1 cellular context compared by ENCODE assay signal in the genomic region with DNA sequence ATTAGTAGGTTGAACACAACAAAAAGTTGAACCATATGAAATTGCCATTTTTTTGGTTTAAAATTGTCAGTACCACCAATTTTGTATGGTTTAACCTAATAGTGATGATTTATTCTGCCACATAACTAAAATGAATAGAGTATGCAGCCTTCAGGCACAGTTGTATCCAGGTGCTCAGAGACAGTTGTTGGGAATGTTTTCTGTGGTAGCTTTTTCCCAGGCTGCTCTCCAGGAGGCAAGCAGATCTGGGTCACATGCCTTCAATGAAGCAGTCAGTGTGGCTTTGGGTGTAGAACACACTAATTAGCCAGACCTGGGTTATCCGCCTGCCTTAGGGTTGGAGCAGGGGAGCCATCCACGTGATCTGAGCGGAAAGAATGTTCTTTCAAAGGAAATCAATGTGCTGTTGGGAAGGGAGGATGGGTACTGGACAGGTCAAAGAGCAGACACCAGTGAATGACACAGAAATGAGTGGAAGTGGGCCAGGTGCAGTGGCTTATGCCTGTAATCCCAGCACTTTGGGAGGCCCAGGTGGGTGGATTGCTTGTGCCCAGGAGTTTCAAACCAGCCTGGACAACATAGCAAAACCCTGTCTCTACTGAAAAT.
TF ChIP-seq lines count a peak whose summit lies in the region.

No MANE protein-coding gene starts in this region.

TF ChIP-seq in liver, 16 proteins besides CTCF, POLR2A, EP300 and RAD21 (continued from another document):
- TF ChIP-seq, protein P1, sequence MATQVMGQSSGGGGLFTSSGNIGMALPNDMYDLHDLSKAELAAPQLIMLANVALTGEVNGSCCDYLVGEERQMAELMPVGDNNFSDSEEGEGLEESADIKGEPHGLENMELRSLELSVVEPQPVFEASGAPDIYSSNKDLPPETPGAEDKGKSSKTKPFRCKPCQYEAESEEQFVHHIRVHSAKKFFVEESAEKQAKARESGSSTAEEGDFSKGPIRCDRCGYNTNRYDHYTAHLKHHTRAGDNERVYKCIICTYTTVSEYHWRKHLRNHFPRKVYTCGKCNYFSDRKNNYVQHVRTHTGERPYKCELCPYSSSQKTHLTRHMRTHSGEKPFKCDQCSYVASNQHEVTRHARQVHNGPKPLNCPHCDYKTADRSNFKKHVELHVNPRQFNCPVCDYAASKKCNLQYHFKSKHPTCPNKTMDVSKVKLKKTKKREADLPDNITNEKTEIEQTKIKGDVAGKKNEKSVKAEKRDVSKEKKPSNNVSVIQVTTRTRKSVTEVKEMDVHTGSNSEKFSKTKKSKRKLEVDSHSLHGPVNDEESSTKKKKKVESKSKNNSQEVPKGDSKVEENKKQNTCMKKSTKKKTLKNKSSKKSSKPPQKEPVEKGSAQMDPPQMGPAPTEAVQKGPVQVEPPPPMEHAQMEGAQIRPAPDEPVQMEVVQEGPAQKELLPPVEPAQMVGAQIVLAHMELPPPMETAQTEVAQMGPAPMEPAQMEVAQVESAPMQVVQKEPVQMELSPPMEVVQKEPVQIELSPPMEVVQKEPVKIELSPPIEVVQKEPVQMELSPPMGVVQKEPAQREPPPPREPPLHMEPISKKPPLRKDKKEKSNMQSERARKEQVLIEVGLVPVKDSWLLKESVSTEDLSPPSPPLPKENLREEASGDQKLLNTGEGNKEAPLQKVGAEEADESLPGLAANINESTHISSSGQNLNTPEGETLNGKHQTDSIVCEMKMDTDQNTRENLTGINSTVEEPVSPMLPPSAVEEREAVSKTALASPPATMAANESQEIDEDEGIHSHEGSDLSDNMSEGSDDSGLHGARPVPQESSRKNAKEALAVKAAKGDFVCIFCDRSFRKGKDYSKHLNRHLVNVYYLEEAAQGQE (IDR thresholded peaks at IDR 0.05) = peak; percentile 87
- TF ChIP-seq EGR1 (IDR thresholded peaks at IDR 0.05; ENCODE audit: low read depth in 2 of 2) = peak; percentile 62 to 87
- TF ChIP-seq JUND (IDR thresholded peaks at IDR 0.05) = peak; percentile 73 to 88
- peak; percentile 82 for TF ChIP-seq YY1 (IDR thresholded peaks at IDR 0.05)
- peak; percentile 93 to 99 for TF ChIP-seq RXRA (IDR thresholded peaks at IDR 0.05)
- TF ChIP-seq HNF4G (IDR thresholded peaks at IDR 0.05) = peak; percentile 69
- TF ChIP-seq, protein P2, sequence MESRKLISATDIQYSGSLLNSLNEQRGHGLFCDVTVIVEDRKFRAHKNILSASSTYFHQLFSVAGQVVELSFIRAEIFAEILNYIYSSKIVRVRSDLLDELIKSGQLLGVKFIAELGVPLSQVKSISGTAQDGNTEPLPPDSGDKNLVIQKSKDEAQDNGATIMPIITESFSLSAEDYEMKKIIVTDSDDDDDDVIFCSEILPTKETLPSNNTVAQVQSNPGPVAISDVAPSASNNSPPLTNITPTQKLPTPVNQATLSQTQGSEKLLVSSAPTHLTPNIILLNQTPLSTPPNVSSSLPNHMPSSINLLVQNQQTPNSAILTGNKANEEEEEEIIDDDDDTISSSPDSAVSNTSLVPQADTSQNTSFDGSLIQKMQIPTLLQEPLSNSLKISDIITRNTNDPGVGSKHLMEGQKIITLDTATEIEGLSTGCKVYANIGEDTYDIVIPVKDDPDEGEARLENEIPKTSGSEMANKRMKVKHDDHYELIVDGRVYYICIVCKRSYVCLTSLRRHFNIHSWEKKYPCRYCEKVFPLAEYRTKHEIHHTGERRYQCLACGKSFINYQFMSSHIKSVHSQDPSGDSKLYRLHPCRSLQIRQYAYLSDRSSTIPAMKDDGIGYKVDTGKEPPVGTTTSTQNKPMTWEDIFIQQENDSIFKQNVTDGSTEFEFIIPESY (IDR thresholded peaks at IDR 0.05) = peak; percentile 93
- TF ChIP-seq, protein P3, sequence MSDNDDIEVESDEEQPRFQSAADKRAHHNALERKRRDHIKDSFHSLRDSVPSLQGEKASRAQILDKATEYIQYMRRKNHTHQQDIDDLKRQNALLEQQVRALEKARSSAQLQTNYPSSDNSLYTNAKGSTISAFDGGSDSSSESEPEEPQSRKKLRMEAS (IDR thresholded peaks at IDR 0.05) = peak; percentile 97
- TF ChIP-seq, protein P4, sequence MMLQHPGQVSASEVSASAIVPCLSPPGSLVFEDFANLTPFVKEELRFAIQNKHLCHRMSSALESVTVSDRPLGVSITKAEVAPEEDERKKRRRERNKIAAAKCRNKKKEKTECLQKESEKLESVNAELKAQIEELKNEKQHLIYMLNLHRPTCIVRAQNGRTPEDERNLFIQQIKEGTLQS (IDR thresholded peaks at IDR 0.05) = peak; percentile 70
- TF ChIP-seq GABPA (IDR thresholded peaks at IDR 0.05 in 1 of 2, conservative IDR thresholded peaks at IDR 0.05 in 1 of 2) = peak in 1 of 2 donors; percentile 67
- peak; percentile 89 to 92 for TF ChIP-seq HNF4A (conservative IDR thresholded peaks at IDR 0.05)
- peak; percentile 78 for TF ChIP-seq FOXA1 (IDR thresholded peaks at IDR 0.05)
- peak; percentile 88 for TF ChIP-seq NR2F2 (IDR thresholded peaks at IDR 0.05)
TF ChIP-seq in liver: peak in this region for 15.
